Comparison of ENCODE assay signal across 8 cellular contexts in the genomic region with DNA sequence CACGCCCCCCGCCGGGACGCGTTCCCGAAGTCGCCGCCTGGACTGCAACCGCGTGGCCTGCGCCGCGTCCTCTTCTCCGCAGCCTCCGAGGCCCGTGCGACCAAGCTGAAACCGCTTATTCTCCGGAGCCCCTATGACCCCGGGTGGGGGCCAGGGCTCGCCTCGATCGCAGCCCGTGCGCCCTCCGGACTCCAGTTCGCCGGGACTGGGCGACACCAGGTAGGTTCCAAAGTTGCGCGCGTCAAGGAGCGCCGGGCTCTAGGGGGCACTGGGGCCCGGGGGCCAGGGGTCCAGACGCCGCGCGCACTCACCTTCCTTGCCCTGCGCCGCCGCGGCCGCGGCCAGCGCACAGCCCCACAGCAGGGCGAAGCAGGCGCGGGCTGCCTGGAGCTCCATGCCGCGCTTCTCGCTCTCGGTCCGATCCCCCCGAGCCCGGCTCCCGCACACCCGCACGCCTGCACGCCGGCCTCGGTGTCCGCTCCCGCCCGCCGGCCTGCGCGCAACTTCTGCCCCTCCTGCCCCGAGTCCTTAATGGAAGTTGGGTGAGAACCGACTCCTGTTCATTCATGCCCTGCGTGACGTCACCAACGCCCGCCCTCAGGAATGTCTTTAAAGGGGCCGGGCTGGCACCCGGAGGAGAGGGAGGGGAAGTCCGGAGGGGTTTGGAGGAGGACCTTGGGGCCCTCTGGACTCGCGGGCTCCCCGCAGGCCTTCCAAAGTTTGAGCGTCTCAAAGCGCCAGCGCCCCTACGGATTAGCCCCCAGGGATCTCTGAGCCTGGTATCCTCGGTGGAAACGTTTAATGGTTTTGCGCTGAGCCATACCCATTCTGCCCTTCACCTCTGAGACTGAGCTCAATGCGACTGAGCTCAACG. TPM values are rescaled to one million over a fixed set of nuclear protein-coding genes. Genes with fewer than 3 reads are reported as not detected.
DNase-seq lines count a peak whose midpoint lies in the region; ATAC-seq, FAIRE-seq and TF ChIP-seq lines count a peak whose summit lies in the region.

A gene (minus strand): TSS at position 533 of the 874 bp plus-strand sequence. CDS start 137 bp downstream, at position 396.

- H3K4me3 Mint-ChIP-seq in CD4-positive, CD25-positive, alpha-beta regulatory T cell = peak within 1 kb of the TSS; percentile 69 to 91 (median 78)
- H3K4me3 Mint-ChIP-seq in activated naive CD8-positive, alpha-beta T cell = peak within 1 kb of the TSS; percentile 65
- peak within 1 kb of the TSS; percentile 87 to 94 (median 92) for H3K4me3 Mint-ChIP-seq in nephron

- no peaks in the 10 kb centered on the region for H3K9me3 ChIP-seq in CD4-positive, CD25-positive, alpha-beta regulatory T cell (ENCODE audit: control insufficient read depth in 2 of 2, low read length in 2 of 2)

- TF ChIP-seq CTCF in nephron (IDR thresholded peaks at IDR 0.05; ENCODE audit: unreplicated experiment in 3 of 3) = no peak

- no peak within 1 kb of the TSS for H3K4me3 ChIP-seq in CD4-positive, CD25-positive, alpha-beta regulatory T cell (ENCODE audit: low read depth, low read length)

- H3K27ac Mint-ChIP-seq in CD4-positive, CD25-positive, alpha-beta regulatory T cell = peak within 1 kb of the TSS in 1 of 3 donors; percentile 72
- H3K27ac Mint-ChIP-seq in activated naive CD8-positive, alpha-beta T cell = no peak within 1 kb of the TSS
- peak within 1 kb of the TSS; percentile 78 to 95 (median 90) for H3K27ac Mint-ChIP-seq in nephron

- peaks cover 3% of the 10 kb centered on the region for H3K27me3 ChIP-seq in CD4-positive, CD25-positive, alpha-beta regulatory T cell (ENCODE audit: control insufficient read depth, insufficient read depth, low read length)

- ATAC-seq in CD4-positive, CD25-positive, alpha-beta regulatory T cell (ENCODE audit: low read depth in 2 of 2) = no peak
- no peak for ATAC-seq in GM18873 (IDR thresholded peaks at IDR 0.05; ENCODE audit: low FRiP score, unreplicated experiment)

- FAIRE-seq in HTR-8/SVneo (lab: Jason Lieb, UNC) (peak; percentile 36), frontal cortex (lab: Jason Lieb, UNC) (no peak)

- no peak for DNase-seq in CD4-positive, CD25-positive, alpha-beta regulatory T cell
- DNase-seq in HTR-8/SVneo (ENCODE audit: insufficient read length, low spot score) = peak; percentile 87
- peak; percentile 81 to 93 for DNase-seq in frontal cortex (ENCODE audit: low spot score in 2 of 2)
- no peak for DNase-seq in GM19238 (ENCODE audit: insufficient read length, low spot score)
- DNase-seq in MV-4-11 (lab: John Stamatoyannopoulos, UW) = no peak

- peaks cover 5 to 56% (median 19%) of the 10 kb centered on the region in 4 donors for H3K4me1 Mint-ChIP-seq in CD4-positive, CD25-positive, alpha-beta regulatory T cell
- peaks cover 28% of the 10 kb centered on the region for H3K4me1 Mint-ChIP-seq in activated naive CD8-positive, alpha-beta T cell (ENCODE audit: low read depth)
- H3K4me1 Mint-ChIP-seq in nephron = peaks cover 34% of the 10 kb centered on the region

- H3K4me1 ChIP-seq in CD4-positive, CD25-positive, alpha-beta regulatory T cell (ENCODE audit: control insufficient read depth, insufficient read depth, low read length, poor library complexity, severe bottlenecking) = peaks cover 44% of the 10 kb centered on the region

- H3K27me3 Mint-ChIP-seq in CD4-positive, CD25-positive, alpha-beta regulatory T cell = peaks cover 15% of the 10 kb centered on the region
- H3K27me3 Mint-ChIP-seq in activated naive CD8-positive, alpha-beta T cell = peaks cover 5% of the 10 kb centered on the region
- H3K27me3 Mint-ChIP-seq in nephron (ENCODE audit: low read depth) = peaks cover 4% of the 10 kb centered on the region

- H3K36me3 Mint-ChIP-seq in CD4-positive, CD25-positive, alpha-beta regulatory T cell = no peaks in the 10 kb centered on the region
- H3K36me3 Mint-ChIP-seq in activated naive CD8-positive, alpha-beta T cell = no peaks in the 10 kb centered on the region
- no peaks in the 10 kb centered on the region for H3K36me3 Mint-ChIP-seq in nephron (ENCODE audit: low read depth)

- no peak within 1 kb of the TSS for H3K27ac ChIP-seq in CD4-positive, CD25-positive, alpha-beta regulatory T cell (ENCODE audit: insufficient read depth, low read length, poor library complexity, severe bottlenecking)

- H3K9me3 Mint-ChIP-seq in CD4-positive, CD25-positive, alpha-beta regulatory T cell = no peaks in the 10 kb centered on the region
- no peaks in the 10 kb centered on the region for H3K9me3 Mint-ChIP-seq in activated naive CD8-positive, alpha-beta T cell (ENCODE audit: low read depth)
- no peaks in the 10 kb centered on the region for H3K9me3 Mint-ChIP-seq in nephron

- H3K36me3 ChIP-seq in CD4-positive, CD25-positive, alpha-beta regulatory T cell (ENCODE audit: control insufficient read depth, insufficient read depth, low read length) = no peaks in the 10 kb centered on the region

RNA-seq across cellular contexts. Expression of the gene that starts here (rescaled TPM):
- total RNA-seq in CD4-positive, CD25-positive, alpha-beta regulatory T cell = not detected
- not detected for polyA plus RNA-seq in CD4-positive, CD25-positive, alpha-beta regulatory T cell
- total RNA-seq in frontal cortex = 1.2 TPM

Comparison
In these comparisons a context has a peak if more than half of its experiments do, and no peak if none do; other contexts are left out.
1. DNase-seq: peak in HTR-8/SVneo (single experiment) and frontal cortex (2 of 2); none in CD4-positive, CD25-positive, alpha-beta regulatory T cell (0 of 3), GM19238 (single experiment) and MV-4-11 (single experiment).
2. Peak in every context shown above with its lines, with median percentiles within 50 percentile points of each other: H3K4me3 Mint-ChIP-seq.